Comparison of ENCODE assay signal across 32 cellular contexts in the genomic region with DNA sequence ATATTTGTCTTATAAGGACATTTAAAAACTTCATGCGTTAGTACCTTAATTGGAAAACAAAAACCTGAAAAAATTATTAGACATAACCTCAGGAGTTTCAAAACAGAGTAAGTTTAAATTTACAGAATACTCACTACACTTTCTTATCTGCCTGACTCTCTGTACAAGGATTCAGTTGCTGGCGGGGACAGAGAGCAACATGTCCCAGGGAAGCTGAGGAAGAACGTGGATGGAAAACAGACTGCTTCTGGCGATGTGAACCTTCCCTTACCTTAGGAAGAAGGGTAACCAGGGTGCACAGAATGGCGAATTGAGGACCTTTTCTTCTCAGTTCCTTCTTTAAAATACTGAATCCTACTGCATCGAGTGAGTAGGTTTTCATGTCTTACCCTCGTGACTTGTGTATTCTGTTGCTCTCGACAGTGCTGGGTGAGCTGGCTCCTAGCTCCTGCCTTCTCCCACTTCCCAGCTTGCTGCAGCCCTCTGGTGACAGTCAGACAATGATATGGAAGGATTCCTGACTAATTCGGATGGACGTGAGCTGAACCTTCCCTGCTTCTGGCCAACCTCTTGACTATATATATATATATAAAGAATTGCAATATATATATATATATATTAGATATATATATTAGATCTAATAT.
"Had no signal": no experiment of that assay in that cellular context is flagged by ENCODE, and none has a peak within 500 bp of the region (broad histone marks: within the 10 kb centered on the region; RNA-seq: fewer than 3 reads in every experiment).

No MANE protein-coding gene starts in this region.

- H3K36me3 Mint-ChIP-seq: activated CD8-positive, alpha-beta memory T cell treated with anti-CD3 and anti-CD28 coated beads, Interleukin-2, amount 10 ng/mL, durations not matched to agents 7 days and 5 days; activated naive CD8-positive, alpha-beta T cell treated with anti-CD3 and anti-CD28 coated beads for 36 hours had no signal

- H3K27me3 ChIP-seq: Peyer's patch had no signal

- H3K9me3 ChIP-seq: Peyer's patch had no signal

- H3K4me3 ChIP-seq: Peyer's patch had no signal

- ATAC-seq: activated CD8-positive, alpha-beta memory T cell treated with anti-CD3 and anti-CD28 coated beads, Interleukin-2, amount 10 ng/mL, durations not matched to agents 7 days and 5 days; activated T-cell treated with anti-CD3 and anti-CD28 coated beads, Interleukin-2, amount 50 U/mL, for 72 hours; activated T-helper 17 cell treated with anti-CD3 and anti-CD28 coated beads, Interleukin-2, amount 50 U/mL, for 72 hours; PC-3 had no signal

- H3K9me3 Mint-ChIP-seq: activated CD4-positive, alpha-beta memory T cell treated with anti-CD3 and anti-CD28 coated beads, Interleukin-2, amount 10 ng/mL, durations not matched to agents 7 days and 5 days; activated naive CD8-positive, alpha-beta T cell treated with anti-CD3 and anti-CD28 coated beads for 36 hours; activated T-cell treated with anti-CD3 and anti-CD28 coated beads, Interleukin-2, amount 50 U/mL, for 72 hours; activated T-helper 17 cell treated with anti-CD3 and anti-CD28 coated beads, Interleukin-2, amount 50 U/mL, for 72 hours had no signal

- H3K27me3 Mint-ChIP-seq: activated CD4-positive, alpha-beta memory T cell treated with anti-CD3 and anti-CD28 coated beads, Interleukin-2, amount 10 ng/mL, durations not matched to agents 7 days and 5 days; activated CD8-positive, alpha-beta memory T cell treated with anti-CD3 and anti-CD28 coated beads, Interleukin-2, amount 10 ng/mL, durations not matched to agents 7 days and 5 days; activated T-helper 17 cell treated with anti-CD3 and anti-CD28 coated beads, Interleukin-2, amount 50 U/mL, for 72 hours had no signal

- H3K36me3 ChIP-seq: brain microvascular endothelial cell, Peyer's patch, WERI-Rb-1 had no signal

- H3K4me3 Mint-ChIP-seq: activated CD4-positive, alpha-beta memory T cell treated with anti-CD3 and anti-CD28 coated beads, Interleukin-2, amount 10 ng/mL, durations not matched to agents 7 days and 5 days; activated CD8-positive, alpha-beta memory T cell treated with anti-CD3 and anti-CD28 coated beads, Interleukin-2, amount 10 ng/mL, durations not matched to agents 7 days and 5 days; activated naive CD8-positive, alpha-beta T cell treated with anti-CD3 and anti-CD28 coated beads for 36 hours; activated T-cell treated with anti-CD3 and anti-CD28 coated beads, Interleukin-2, amount 50 U/mL, for 72 hours; activated T-helper 17 cell treated with anti-CD3 and anti-CD28 coated beads, Interleukin-2, amount 50 U/mL, for 72 hours had no signal

- H3K27ac Mint-ChIP-seq: activated CD4-positive, alpha-beta memory T cell treated with anti-CD3 and anti-CD28 coated beads, Interleukin-2, amount 10 ng/mL, durations not matched to agents 7 days and 5 days; activated CD8-positive, alpha-beta memory T cell treated with anti-CD3 and anti-CD28 coated beads, Interleukin-2, amount 10 ng/mL, durations not matched to agents 7 days and 5 days; activated naive CD8-positive, alpha-beta T cell treated with anti-CD3 and anti-CD28 coated beads for 36 hours; activated T-cell treated with anti-CD3 and anti-CD28 coated beads, Interleukin-2, amount 50 U/mL, for 72 hours; activated T-helper 17 cell treated with anti-CD3 and anti-CD28 coated beads, Interleukin-2, amount 50 U/mL, for 72 hours had no signal

- H3K9ac ChIP-seq: KMS-11 had no signal

- H3K4me1 Mint-ChIP-seq: activated CD4-positive, alpha-beta memory T cell treated with anti-CD3 and anti-CD28 coated beads, Interleukin-2, amount 10 ng/mL, durations not matched to agents 7 days and 5 days; activated CD8-positive, alpha-beta memory T cell treated with anti-CD3 and anti-CD28 coated beads, Interleukin-2, amount 10 ng/mL, durations not matched to agents 7 days and 5 days; activated naive CD8-positive, alpha-beta T cell treated with anti-CD3 and anti-CD28 coated beads for 36 hours; activated T-helper 17 cell treated with anti-CD3 and anti-CD28 coated beads, Interleukin-2, amount 50 U/mL, for 72 hours had no signal

- H3K27ac ChIP-seq: brain microvascular endothelial cell, KMS-11, Peyer's patch, WERI-Rb-1 had no signal

- H3K4me1 ChIP-seq: Peyer's patch had no signal

- DNase-seq: activated CD4-positive, alpha-beta memory T cell treated with anti-CD3 and anti-CD28 coated beads, Interleukin-2, amount 10 ng/mL, durations not matched to agents 7 days and 5 days; activated CD4-positive, alpha-beta T cell treated with anti-CD3 and anti-CD28 coated beads for 1 hour; activated CD4-positive, alpha-beta T cell treated with anti-CD3 and anti-CD28 coated beads for 48 hours; activated CD4-positive, CD25-positive, alpha-beta regulatory T cell; activated CD8-positive, alpha-beta memory T cell treated with anti-CD3 and anti-CD28 coated beads for 24 hours; activated CD8-positive, alpha-beta memory T cell treated with anti-CD3 and anti-CD28 coated beads, Interleukin-2, amount 10 ng/mL, durations not matched to agents 7 days and 5 days; activated effector memory CD4-positive, alpha-beta T cell treated with anti-CD3 and anti-CD28 coated beads, Interleukin-2, amount 50 U/mL, for 16 hours; activated naive CD4-positive, alpha-beta T cell; activated naive CD4-positive, alpha-beta T cell treated with anti-CD3 and anti-CD28 coated beads, Interleukin-2, amount 50 U/mL, for 16 hours; activated naive CD8-positive, alpha-beta T cell treated with anti-CD3 and anti-CD28 coated beads for 36 hours; activated T-cell treated with anti-CD3 and anti-CD28 coated beads, Interleukin-2, amount 50 U/mL, for 1 hour; activated T-cell treated with anti-CD3 and anti-CD28 coated beads, Interleukin-2, amount 50 U/mL, for 72 hours; amniotic stem cell; aorta; brain microvascular endothelial cell; MM.1S; MV-4-11; NCI-H1092; NCI-H1436 treated with DMSO at 0.1 percent for 48 hours; NCI-H1694 treated with DMSO at 0.1 percent for 48 hours; NCI-H2029; NCI-H510A; NCI-H526; NCI-H748 treated with DMSO at 0.1 percent for 48 hours; NK-92 treated with Interleukin-12 subunit alpha and Interleukin-12 subunit beta, amount 100 ng/mL, for 24 hours; PC-3; Peyer's patch; RPMI8226; T1000; WERI-Rb-1 had no signal
